ENCODE assay signal across 25 cellular contexts in the genomic region with DNA sequence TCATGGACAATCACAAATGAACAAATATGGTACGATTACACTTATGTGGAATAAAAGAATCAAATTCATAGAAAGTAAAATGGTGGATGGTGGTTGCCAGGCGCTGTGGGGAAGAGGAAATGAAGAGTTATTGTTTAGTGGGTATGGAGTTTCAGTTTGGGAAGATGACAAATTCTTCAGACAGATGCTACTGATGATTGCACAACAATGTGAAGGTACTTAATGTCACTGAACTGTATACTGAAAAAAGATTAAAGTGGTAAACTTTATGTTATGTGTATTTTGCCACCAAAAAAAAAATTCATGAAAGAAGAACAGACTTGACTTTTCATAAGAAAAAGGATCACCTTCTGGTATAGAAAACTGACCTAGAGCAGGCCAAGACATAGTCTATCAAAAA.
"Had no signal": no experiment of that assay in that cellular context is flagged by ENCODE, and none has a peak within 500 bp of the region (broad histone marks: within the 10 kb centered on the region; RNA-seq: fewer than 3 reads in every experiment).

No MANE protein-coding gene starts in this region.

- H3K27me3 ChIP-seq: esophagus squamous epithelium, heart right ventricle, right atrium auricular region, sigmoid colon, spleen, testis, tibial artery had no signal

- FAIRE-seq: endometrium, islet of Langerhans had no signal

- H3K27ac ChIP-seq: esophagus squamous epithelium, heart right ventricle, lower lobe of right lung, prostate gland, right atrium auricular region, sigmoid colon, skin epidermis, spleen, testis, tibial artery had no signal

- DNase-seq: cortex of kidney; effector memory CD8-positive, alpha-beta T cell; erythroblast; esophagus squamous epithelium; foreskin melanocyte; glutamatergic neuron; heart right ventricle; hippocampal formation; left ventricle myocardium superior; lower lobe of right lung; naive thymus-derived CD8-positive, alpha-beta T cell; nephron progenitor cell; nucleus accumbens; sigmoid colon; spleen; stimulated activated CD4-positive, alpha-beta T cell treated with anti-CD3 and anti-CD28 coated beads, Interleukin-4, amount 100 ng/mL, for 4 hours; stimulated activated naive CD8-positive, alpha-beta T cell treated with anti-CD3 and anti-CD28 coated beads, Interleukin-15, Interleukin-2, amounts not matched to agents 100 U/mL and 50 U/mL, for 24 hours; substantia nigra; testis; tibial artery had no signal

- H3K4me3 ChIP-seq: esophagus squamous epithelium, heart right ventricle, lower lobe of right lung, prostate gland, right atrium auricular region, sigmoid colon, skin epidermis, spleen, testis, tibial artery had no signal

- H3K36me3 ChIP-seq: esophagus squamous epithelium, heart right ventricle, lower lobe of right lung, prostate gland, right atrium auricular region, sigmoid colon, spleen, tibial artery had no signal

- H3K9me3 ChIP-seq: esophagus squamous epithelium, lower lobe of right lung, prostate gland, right atrium auricular region, sigmoid colon, testis, tibial artery had no signal

- H3K4me1 ChIP-seq: esophagus squamous epithelium, heart right ventricle, lower lobe of right lung, prostate gland, right atrium auricular region, sigmoid colon, spleen, testis, tibial artery had no signal
